ENCODE assay signal across 23 cellular contexts in the genomic region with DNA sequence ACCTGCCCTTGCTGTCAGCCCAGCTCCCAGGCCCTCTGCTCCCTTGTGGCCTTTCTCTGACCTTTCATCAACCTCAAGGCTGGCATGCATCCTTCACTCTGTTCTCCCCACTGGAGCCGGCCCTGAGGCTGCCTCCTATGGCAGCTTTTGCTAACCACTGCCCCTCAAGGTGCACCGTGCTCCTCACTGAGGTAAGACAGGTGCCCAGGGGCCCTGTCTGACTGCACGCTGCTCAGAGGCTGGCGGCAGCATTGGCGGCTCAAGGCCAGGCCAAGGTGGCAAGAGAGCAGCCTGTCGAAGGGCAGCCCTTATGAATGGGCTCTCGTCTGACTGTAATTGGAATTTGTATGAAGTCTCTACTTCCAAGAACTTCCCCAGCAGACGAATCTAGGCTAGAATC.
DNase-seq lines count a peak whose midpoint lies in the region; ATAC-seq and TF ChIP-seq lines count a peak whose summit lies in the region.
"Had no signal": no experiment of that assay in that cellular context is flagged by ENCODE, and none has a peak within 500 bp of the region (broad histone marks: within the 10 kb centered on the region; RNA-seq: fewer than 3 reads in every experiment).

No MANE protein-coding gene starts in this region.

- DNase-seq in H7 (peak; percentile 3), chondrocyte (ENCODE audit: low spot score) (peak; percentile 79), posterior vena cava (ENCODE audit: low spot score) (peak; percentile 28), WERI-Rb-1 (no peak)
- no peak for DNase-seq in activated naive CD4-positive, alpha-beta T cell treated with anti-CD3 and anti-CD28 coated beads, Interleukin-2, amount 50 U/mL, for 16 hours
- DNase-seq: 8988T; ACHN; BE2C; C1 segment of cervical spinal cord; CD4-positive, CD25-positive, alpha-beta regulatory T cell; CD8-positive, alpha-beta memory T cell; COR-L47; DMS 273 treated with DMSO at 0.1 percent for 48 hours; DMS153; DMS79; DND-41; EL; GDM1 had no signal

- intact Hi-C loops in posterior vena cava (cut with DNase I): no loop called here

- no peak overlapping the region for H3K27ac Mint-ChIP-seq in chondrocyte (ENCODE audit: unreplicated experiment)
- H3K27ac Mint-ChIP-seq: CD14-positive monocyte; CD4-positive, alpha-beta memory T cell; CD4-positive, CD25-positive, alpha-beta regulatory T cell; CD8-positive, alpha-beta memory T cell had no signal

- no peak overlapping the region for H3K4me3 Mint-ChIP-seq in chondrocyte (ENCODE audit: unreplicated experiment)
- H3K4me3 Mint-ChIP-seq: CD14-positive monocyte; CD4-positive, alpha-beta memory T cell; CD4-positive, CD25-positive, alpha-beta regulatory T cell; CD8-positive, alpha-beta memory T cell had no signal

- H3K9me3 Mint-ChIP-seq in chondrocyte (ENCODE audit: low read depth): peaks cover 61% of the 10 kb centered on the region

- no peak overlapping the region for H3K27ac ChIP-seq in WERI-Rb-1
- H3K27ac ChIP-seq: BLaER1 had no signal

- H3K27me3 ChIP-seq in H7 (ENCODE audit: control insufficient read depth, insufficient read depth, low read length) (no peaks in the 10 kb centered on the region), WERI-Rb-1 (ENCODE audit: insufficient read depth, low read depth, severe bottlenecking) (no peaks in the 10 kb centered on the region)
- H3K27me3 ChIP-seq: BE2C, BLaER1 had no signal

- H3K36me3 Mint-ChIP-seq in chondrocyte (ENCODE audit: low read depth): no peaks in the 10 kb centered on the region
- H3K36me3 Mint-ChIP-seq: CD14-positive monocyte; CD4-positive, CD25-positive, alpha-beta regulatory T cell; CD8-positive, alpha-beta memory T cell had no signal

- no peaks in the 10 kb centered on the region for H3K27me3 Mint-ChIP-seq in chondrocyte (ENCODE audit: low read depth)
- H3K27me3 Mint-ChIP-seq: CD4-positive, alpha-beta memory T cell; CD4-positive, CD25-positive, alpha-beta regulatory T cell; CD8-positive, alpha-beta memory T cell had no signal

- H3K4me3 ChIP-seq in H7 (ENCODE audit: insufficient read depth, low read depth, low read length): no peak overlapping the region
- no peak overlapping the region for H3K4me3 ChIP-seq in WERI-Rb-1 (ENCODE audit: low read depth, low read length)
- H3K4me3 ChIP-seq: BLaER1, GM12878 had no signal

- H3K9me3 ChIP-seq in WERI-Rb-1 (ENCODE audit: severe bottlenecking): no peaks in the 10 kb centered on the region
- H3K9me3 ChIP-seq: BE2C had no signal

- H3K4me1 Mint-ChIP-seq in chondrocyte (ENCODE audit: low read depth): no peaks in the 10 kb centered on the region
- H3K4me1 Mint-ChIP-seq: CD14-positive monocyte; CD4-positive, alpha-beta memory T cell; CD4-positive, CD25-positive, alpha-beta regulatory T cell; CD8-positive, alpha-beta memory T cell had no signal

- no peak for ATAC-seq in HG03378 (IDR thresholded peaks at IDR 0.05; ENCODE audit: unreplicated experiment)
- ATAC-seq: GM12878 had no signal

- H3K36me3 ChIP-seq in H7 (replicated peaks; ENCODE audit: control insufficient read depth, insufficient read depth, low read length) (no peaks in the 10 kb centered on the region), WERI-Rb-1 (no peaks in the 10 kb centered on the region)
- H3K36me3 ChIP-seq: BE2C, BLaER1 had no signal

- TF ChIP-seq CTCF in chondrocyte (IDR thresholded peaks at IDR 0.05): no peak
- TF ChIP-seq CTCF in WERI-Rb-1 (IDR thresholded peaks at IDR 0.05; ENCODE audit: low read depth, low read length): no peak

Comparison
In these comparisons a context has a peak if more than half of its experiments do, and no peak if none do; other contexts are left out.
1. DNase-seq: peak in H7 (single experiment), chondrocyte (single experiment) and posterior vena cava (single experiment); none in WERI-Rb-1 (single experiment) and activated naive CD4-positive, alpha-beta T cell treated with anti-CD3 and anti-CD28 coated beads, Interleukin-2, amount 50 U/mL, for 16 hours (single experiment).